Comparison of ENCODE assay signal across 9 cellular contexts in the genomic region with DNA sequence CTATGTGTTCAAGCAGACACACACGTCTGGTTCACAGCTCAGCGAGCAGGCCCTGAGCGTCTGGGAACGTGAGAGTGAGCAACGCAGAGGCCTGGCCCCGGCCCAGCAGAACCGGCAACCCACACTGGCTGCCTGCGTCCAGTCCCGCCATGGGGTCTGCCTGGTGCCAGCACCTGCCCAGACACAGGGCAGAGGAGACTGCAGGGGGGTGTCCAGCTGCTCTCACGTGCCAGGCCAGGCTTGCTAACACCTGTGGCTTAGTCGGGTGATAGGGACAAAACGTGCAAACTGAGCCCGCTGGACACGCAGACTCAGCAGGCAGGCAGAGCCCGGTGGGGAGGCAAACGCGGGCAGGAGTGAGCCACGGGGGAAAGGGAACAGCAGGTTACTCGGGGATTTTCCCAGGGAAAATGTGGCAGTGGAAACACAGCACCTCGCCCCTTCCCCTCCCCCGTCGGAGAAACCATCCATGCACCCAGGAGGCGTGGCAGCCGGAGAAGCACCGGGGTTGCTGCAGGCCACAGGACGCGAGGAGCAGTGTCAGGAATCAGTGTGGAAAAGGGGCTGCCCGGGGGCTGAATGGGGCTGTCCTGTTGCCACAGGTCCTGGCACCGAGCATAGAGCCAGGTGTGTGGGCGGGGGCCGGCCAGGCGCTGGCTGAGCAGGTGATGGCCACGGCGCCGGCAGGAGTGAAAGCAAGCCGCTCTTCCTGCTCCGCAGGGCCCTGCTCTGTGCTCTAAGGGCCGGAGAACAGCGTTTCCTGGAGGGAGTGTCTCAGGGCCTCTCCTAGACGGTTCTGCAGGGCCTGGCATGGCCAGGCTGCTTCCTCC.
DNase-seq lines count a peak whose midpoint lies in the region; ATAC-seq and TF ChIP-seq lines count a peak whose summit lies in the region.
"Had no signal": no experiment of that assay in that cellular context is flagged by ENCODE, and none has a peak within 500 bp of the region (broad histone marks: within the 10 kb centered on the region; RNA-seq: fewer than 3 reads in every experiment).

No MANE protein-coding gene starts in this region.

- no peaks in the 10 kb centered on the region for H3K36me3 ChIP-seq in colonic mucosa
- H3K36me3 ChIP-seq in mesenchymal stem cell (ENCODE audit: control insufficient read depth in 1 of 2, insufficient read depth in 2 of 2, low read depth in 1 of 2, low read length in 2 of 2) = peaks cover 0 to 6% of the 10 kb centered on the region in 2 experiments
- no peaks in the 10 kb centered on the region for H3K36me3 ChIP-seq in aorta (ENCODE audit: control insufficient read depth in 1 of 2, insufficient read depth in 2 of 2, low read length in 1 of 2)

- H3K36me3 Mint-ChIP-seq in activated CD8-positive, alpha-beta memory T cell treated with anti-CD3 and anti-CD28 coated beads, Interleukin-2, amount 10 ng/mL, durations not matched to agents 7 days and 5 days = peaks cover 1% of the 10 kb centered on the region

- no peak overlapping the region for H2AFZ ChIP-seq in mesenchymal stem cell (ENCODE audit: low read depth, low read length)

- H3K4me3 Mint-ChIP-seq in activated CD8-positive, alpha-beta memory T cell treated with anti-CD3 and anti-CD28 coated beads, Interleukin-2, amount 10 ng/mL, durations not matched to agents 7 days and 5 days = no peak overlapping the region
- H3K4me3 Mint-ChIP-seq: T-cell had no signal

- H2BK15ac ChIP-seq in mesenchymal stem cell (ENCODE audit: low read depth, poor library complexity, severe bottlenecking) = no peak overlapping the region

- H2BK5ac ChIP-seq in mesenchymal stem cell (ENCODE audit: low read depth, low read length, poor library complexity, severe bottlenecking) = peak overlapping the region; percentile 24

- H3K27ac Mint-ChIP-seq in activated CD8-positive, alpha-beta memory T cell treated with anti-CD3 and anti-CD28 coated beads, Interleukin-2, amount 10 ng/mL, durations not matched to agents 7 days and 5 days = no peak overlapping the region
- H3K27ac Mint-ChIP-seq: T-cell had no signal

- H3K9ac ChIP-seq in colonic mucosa (ENCODE audit: low read depth in 2 of 2, low read length in 2 of 2) = peak overlapping the region in 1 of 2 donors; percentile 35
- no peak overlapping the region for H3K9ac ChIP-seq in mesenchymal stem cell (ENCODE audit: low read length)

- H2AK5ac ChIP-seq in mesenchymal stem cell (ENCODE audit: low read length, severe bottlenecking) = peak overlapping the region; percentile 83

- CTCF ChIA-PET in activated CD8-positive, alpha-beta memory T cell treated with anti-CD3 and anti-CD28 coated beads, Interleukin-2, amount 10 ng/mL, durations not matched to agents 7 days and 5 days (lab: Charles Lee) = no interaction called here

- no peak overlapping the region for H3K4ac ChIP-seq in mesenchymal stem cell (ENCODE audit: low read depth in 1 of 2, low read length in 2 of 2)

- H3K79me1 ChIP-seq in mesenchymal stem cell (replicated peaks; ENCODE audit: low read length, poor library complexity, severe bottlenecking) = peaks cover 24% of the 10 kb centered on the region

- ATAC-seq in activated CD8-positive, alpha-beta memory T cell treated with anti-CD3 and anti-CD28 coated beads, Interleukin-2, amount 10 ng/mL, durations not matched to agents 7 days and 5 days = no peak
- peak; percentile 38 for ATAC-seq in aorta (ENCODE audit: low FRiP score)
- ATAC-seq in HG03432 (IDR thresholded peaks at IDR 0.05; ENCODE audit: unreplicated experiment) = no peak

- no peak for TF ChIP-seq CTCF in colonic mucosa (IDR thresholded peaks at IDR 0.05)

- no peaks in the 10 kb centered on the region for H3K27me3 ChIP-seq in colonic mucosa
- no peaks in the 10 kb centered on the region for H3K27me3 ChIP-seq in mesenchymal stem cell (ENCODE audit: control insufficient read depth in 1 of 2, insufficient read depth in 1 of 2, low read length in 2 of 2)
- no peaks in the 10 kb centered on the region for H3K27me3 ChIP-seq in aorta (ENCODE audit: control insufficient read depth in 1 of 2, insufficient read depth in 2 of 2, low read length in 1 of 2)

- H3K9me3 ChIP-seq in colonic mucosa = no peaks in the 10 kb centered on the region
- no peaks in the 10 kb centered on the region for H3K9me3 ChIP-seq in mesenchymal stem cell (ENCODE audit: control insufficient read depth, low read length)
- H3K9me3 ChIP-seq in aorta (ENCODE audit: control insufficient read depth, low read length) = no peaks in the 10 kb centered on the region

- peak overlapping the region in 1 of 2 experiments; percentile 23 for H3K18ac ChIP-seq in mesenchymal stem cell (ENCODE audit: low read depth in 1 of 2, low read length in 2 of 2)

- 78% methylated on average over 36 of the region's 40 CpGs for WGBS in mesenchymal stem cell
- WGBS in aorta, 2 donors = 60 to 61% methylated on average over 40 of the region's 40 CpGs

- no peak overlapping the region for H3K14ac ChIP-seq in mesenchymal stem cell (ENCODE audit: low read length in 2 of 2)

- no peak overlapping the region for H3K23ac ChIP-seq in mesenchymal stem cell (ENCODE audit: low read length in 2 of 2)

- H3K4me3 ChIP-seq in colonic mucosa (peak overlapping the region; percentile 9), mesenchymal stem cell (ENCODE audit: insufficient read depth in 1 of 2, low read depth in 1 of 2, low read length in 2 of 2) (no peak overlapping the region), aorta (ENCODE audit: low read length in 2 of 2) (no peak overlapping the region)

- peaks cover 12% of the 10 kb centered on the region for H3K4me1 Mint-ChIP-seq in activated CD8-positive, alpha-beta memory T cell treated with anti-CD3 and anti-CD28 coated beads, Interleukin-2, amount 10 ng/mL, durations not matched to agents 7 days and 5 days

- intact Hi-C loops in colonic mucosa (cut with DNase I) = no loop called here
- intact Hi-C loops in aorta (cut with DNase I) = no loop called here

- H3K4me1 ChIP-seq in colonic mucosa (peaks cover 16% of the 10 kb centered on the region), mesenchymal stem cell (ENCODE audit: control insufficient read depth, insufficient read depth, low read depth, low read length) (peaks cover 49% of the 10 kb centered on the region), aorta (ENCODE audit: control insufficient read depth in 1 of 2, insufficient read depth in 2 of 2, low read length in 2 of 2) (no peaks in the 10 kb centered on the region)

- no peak overlapping the region for H2BK12ac ChIP-seq in mesenchymal stem cell (ENCODE audit: low read length in 2 of 2)

- no peak overlapping the region for H4K91ac ChIP-seq in mesenchymal stem cell (ENCODE audit: low read length)

- H3K27me3 Mint-ChIP-seq in activated CD8-positive, alpha-beta memory T cell treated with anti-CD3 and anti-CD28 coated beads, Interleukin-2, amount 10 ng/mL, durations not matched to agents 7 days and 5 days = no peaks in the 10 kb centered on the region
- H3K27me3 Mint-ChIP-seq: T-cell had no signal

- H2BK120ac ChIP-seq in mesenchymal stem cell (ENCODE audit: low read depth, low read length) = no peak overlapping the region

- H3K9me3 Mint-ChIP-seq in activated CD8-positive, alpha-beta memory T cell treated with anti-CD3 and anti-CD28 coated beads, Interleukin-2, amount 10 ng/mL, durations not matched to agents 7 days and 5 days (ENCODE audit: low read depth) = no peaks in the 10 kb centered on the region
- H3K9me3 Mint-ChIP-seq: T-cell had no signal

- H3K4me2 ChIP-seq in mesenchymal stem cell (ENCODE audit: low read length, poor library complexity, severe bottlenecking) = peak overlapping the region; percentile 1

- H3K27ac ChIP-seq in colonic mucosa (peak overlapping the region; percentile 69), mesenchymal stem cell (ENCODE audit: low read length, poor library complexity, severe bottlenecking) (peak overlapping the region; percentile 82), aorta (ENCODE audit: low read depth in 1 of 2, low read length in 2 of 2) (no peak overlapping the region)

- DNase-seq in activated CD8-positive, alpha-beta memory T cell treated with anti-CD3 and anti-CD28 coated beads, Interleukin-2, amount 50 U/mL, for 48 hours = peak; percentile 40
- no peak for DNase-seq in activated CD8-positive, alpha-beta memory T cell treated with anti-CD3 and anti-CD28 coated beads, Interleukin-2, amount 10 ng/mL, durations not matched to agents 7 days and 5 days
- peak; percentile 76 for DNase-seq in colonic mucosa
- no peak for DNase-seq in mesenchymal stem cell
- no peak for DNase-seq in aorta
- DNase-seq in HuH-7 (ENCODE audit: low spot score) = no peak
- DNase-seq in T1000 (lab: John Stamatoyannopoulos, UW) = no peak

- peak overlapping the region; percentile 56 for H4K8ac ChIP-seq in mesenchymal stem cell (ENCODE audit: low read length)

Comparison
In these comparisons a context has a peak if more than half of its experiments do, and no peak if none do; other contexts are left out.
1. DNase-seq: peak in activated CD8-positive, alpha-beta memory T cell treated with anti-CD3 and anti-CD28 coated beads, Interleukin-2, amount 50 U/mL, for 48 hours (single experiment) and colonic mucosa (single experiment); none in activated CD8-positive, alpha-beta memory T cell treated with anti-CD3 and anti-CD28 coated beads, Interleukin-2, amount 10 ng/mL, durations not matched to agents 7 days and 5 days (single experiment), mesenchymal stem cell (single experiment), aorta (0 of 2), HuH-7 (single experiment) and T1000 (single experiment).
2. H3K27ac ChIP-seq: peak in colonic mucosa (single experiment) and mesenchymal stem cell (single experiment); none in aorta (0 of 2).